In the genomic region with DNA sequence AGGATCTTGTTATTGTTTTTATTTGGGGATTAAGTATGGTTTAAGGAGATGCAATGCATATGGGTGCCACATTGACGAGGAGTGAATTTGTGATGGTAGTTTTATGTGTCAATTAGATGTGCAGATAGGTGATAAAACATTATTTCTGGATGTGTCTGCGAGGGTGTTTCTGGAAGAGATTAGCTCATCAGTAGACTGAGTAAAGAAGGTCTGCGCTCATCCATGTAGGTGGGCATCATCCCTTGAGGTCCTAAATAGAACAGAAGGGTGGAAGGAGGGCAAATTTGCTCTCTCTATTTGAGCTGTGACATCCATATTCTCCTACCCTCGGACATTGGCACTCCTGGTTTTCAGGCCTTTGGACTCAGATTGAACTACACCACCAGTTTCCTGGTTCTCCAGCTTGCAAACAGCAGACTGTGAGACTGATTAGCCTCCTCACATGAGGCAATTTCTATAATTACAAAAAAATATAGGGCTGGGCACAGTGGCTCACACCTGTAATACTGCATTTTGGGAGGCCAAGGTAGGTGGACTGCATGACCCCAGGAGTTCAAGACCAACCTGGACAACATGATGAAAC, we compare ENCODE assay signal across 25 cellular contexts.
"Had no signal": no experiment of that assay in that cellular context is flagged by ENCODE, and none has a peak within 500 bp of the region (broad histone marks: within the 10 kb centered on the region; RNA-seq: fewer than 3 reads in every experiment).

No MANE protein-coding gene starts in this region.

- H3K27me3 ChIP-seq: colonic mucosa, dorsolateral prefrontal cortex, gastrocnemius medialis, heart left ventricle, heart right ventricle had no signal

- H3K4me1 ChIP-seq: colonic mucosa, foreskin keratinocyte had no signal

- H3K4me3 ChIP-seq: colonic mucosa, coronary artery, dorsolateral prefrontal cortex, esophagus muscularis mucosa, esophagus squamous epithelium, gastrocnemius medialis, gastroesophageal sphincter, heart left ventricle, heart right ventricle had no signal

- FAIRE-seq: colon, endometrium, endothelial cell of umbilical vein, frontal cortex had no signal

- H3K27ac ChIP-seq: colonic mucosa, coronary artery, dorsolateral prefrontal cortex, epithelial cell of prostate, esophagus muscularis mucosa, esophagus squamous epithelium, foreskin keratinocyte, gastrocnemius medialis, gastroesophageal sphincter, heart left ventricle had no signal

- DNase-seq: colonic mucosa; cortex of kidney; dermis blood vessel endothelial cell; dorsolateral prefrontal cortex; effector CD4-positive, alpha-beta T cell; effector CD8-positive, alpha-beta T cell; effector memory CD4-positive, alpha-beta T cell; effector memory CD8-positive, alpha-beta T cell; endodermal cell; erythroblast; esophagus squamous epithelium; foreskin melanocyte; gastrocnemius medialis; glutamatergic neuron; heart left ventricle; heart right ventricle had no signal

- H3K9me3 ChIP-seq: colonic mucosa, esophagus muscularis mucosa, esophagus squamous epithelium, gastrocnemius medialis, gastroesophageal sphincter, heart left ventricle, heart right ventricle had no signal

- H3K36me3 ChIP-seq: colonic mucosa, esophagus muscularis mucosa, esophagus squamous epithelium, gastrocnemius medialis, gastroesophageal sphincter, heart left ventricle, heart right ventricle had no signal

- ATAC-seq: effector memory CD8-positive, alpha-beta T cell; gastrocnemius medialis; gastroesophageal sphincter; heart left ventricle; heart right ventricle had no signal
